In the genomic region with DNA sequence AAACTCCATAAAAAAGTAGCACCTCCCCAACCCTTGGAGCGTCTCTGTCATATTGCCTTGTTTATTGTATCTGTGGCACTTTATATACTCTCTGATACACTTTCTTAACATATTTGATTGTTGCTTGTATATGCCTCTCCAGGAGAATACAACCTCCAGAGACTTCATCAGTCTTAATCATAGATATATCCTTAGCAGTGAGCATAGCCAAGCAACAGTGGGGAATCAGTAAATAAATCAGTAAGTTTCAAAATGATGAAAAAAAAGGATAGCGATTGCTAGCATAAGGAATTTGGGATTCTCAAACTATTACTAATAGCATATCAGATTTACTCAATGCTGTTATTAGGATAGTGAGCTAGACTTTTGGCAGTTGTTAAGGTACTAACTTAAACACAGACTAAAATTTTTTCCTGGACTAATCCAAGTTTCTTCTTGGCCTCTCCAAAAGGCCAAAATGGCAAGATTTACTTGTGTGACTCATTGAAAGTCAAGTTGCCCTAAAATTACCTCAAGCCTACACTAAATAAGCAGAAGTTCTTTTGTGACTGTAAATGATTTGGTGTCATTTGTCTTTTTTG, we compare ENCODE assay signal across 19 cellular contexts.
"Had no signal": no experiment of that assay in that cellular context is flagged by ENCODE, and none has a peak within 500 bp of the region (broad histone marks: within the 10 kb centered on the region; RNA-seq: fewer than 3 reads in every experiment).

No MANE protein-coding gene starts in this region.

- H3K4me3 ChIP-seq: body of pancreas, cardiac muscle cell, heart right ventricle, right lobe of liver, tibial artery had no signal

- H3K27me3 ChIP-seq: body of pancreas, cardiac muscle cell, heart right ventricle, neutrophil, right lobe of liver, tibial artery had no signal

- DNase-seq: activated CD4-positive, alpha-beta memory T cell treated with anti-CD3 and anti-CD28 coated beads, Interleukin-2, amount 10 ng/mL, durations not matched to agents 7 days and 5 days; activated CD4-positive, alpha-beta T cell treated with anti-CD3 and anti-CD28 coated beads, Interleukin-2, amount 10 ng/mL, durations not matched to agents 24 days and 14 days; activated CD8-positive, alpha-beta memory T cell treated with anti-CD3 and anti-CD28 coated beads, Interleukin-2, amount 10 ng/mL, durations not matched to agents 7 days and 5 days; activated gamma-delta T cell; activated naive CD4-positive, alpha-beta T cell treated with anti-CD3 and anti-CD28 coated beads, Interleukin-2, amount 50 U/mL, for 16 hours; activated naive CD8-positive, alpha-beta T cell treated with anti-CD3 and anti-CD28 coated beads, Interleukin-2, amount 50 U/mL, for 24 hours; activated T-cell treated with anti-CD3 and anti-CD28 coated beads for 4 hours; body of pancreas; effector CD4-positive, alpha-beta T cell; heart right ventricle; islet precursor cell; left cardiac atrium; right lobe of liver; small intestine; stimulated activated CD4-positive, alpha-beta T cell treated with anti-CD3 and anti-CD28 coated beads, Interleukin-15, amount 100 ng/mL, for 24 hours; stimulated activated naive CD8-positive, alpha-beta T cell treated with anti-CD3 and anti-CD28 coated beads, Interleukin-15, Interleukin-2, amounts not matched to agents 100 U/mL and 50 U/mL, for 24 hours; tibial artery had no signal

- H3K36me3 ChIP-seq: cardiac muscle cell, neutrophil, tibial artery had no signal

- H3K9me3 ChIP-seq: body of pancreas, heart right ventricle, neutrophil, right lobe of liver, tibial artery had no signal

- ATAC-seq: activated CD8-positive, alpha-beta memory T cell treated with anti-CD3 and anti-CD28 coated beads, Interleukin-2, amount 10 ng/mL, durations not matched to agents 7 days and 5 days; activated naive CD8-positive, alpha-beta T cell treated with anti-CD3 and anti-CD28 coated beads, Interleukin-2, amount 50 U/mL, for 24 hours; body of pancreas; heart right ventricle; left cardiac atrium; right lobe of liver; stimulated activated naive CD8-positive, alpha-beta T cell treated with anti-CD3 and anti-CD28 coated beads, Interleukin-15, Interleukin-2, amounts not matched to agents 100 U/mL and 50 U/mL, for 24 hours had no signal

- H3K27ac ChIP-seq: body of pancreas, cardiac muscle cell, neutrophil, right lobe of liver, tibial artery had no signal
